Comparison of ENCODE assay signal across 8 cellular contexts in the genomic region with DNA sequence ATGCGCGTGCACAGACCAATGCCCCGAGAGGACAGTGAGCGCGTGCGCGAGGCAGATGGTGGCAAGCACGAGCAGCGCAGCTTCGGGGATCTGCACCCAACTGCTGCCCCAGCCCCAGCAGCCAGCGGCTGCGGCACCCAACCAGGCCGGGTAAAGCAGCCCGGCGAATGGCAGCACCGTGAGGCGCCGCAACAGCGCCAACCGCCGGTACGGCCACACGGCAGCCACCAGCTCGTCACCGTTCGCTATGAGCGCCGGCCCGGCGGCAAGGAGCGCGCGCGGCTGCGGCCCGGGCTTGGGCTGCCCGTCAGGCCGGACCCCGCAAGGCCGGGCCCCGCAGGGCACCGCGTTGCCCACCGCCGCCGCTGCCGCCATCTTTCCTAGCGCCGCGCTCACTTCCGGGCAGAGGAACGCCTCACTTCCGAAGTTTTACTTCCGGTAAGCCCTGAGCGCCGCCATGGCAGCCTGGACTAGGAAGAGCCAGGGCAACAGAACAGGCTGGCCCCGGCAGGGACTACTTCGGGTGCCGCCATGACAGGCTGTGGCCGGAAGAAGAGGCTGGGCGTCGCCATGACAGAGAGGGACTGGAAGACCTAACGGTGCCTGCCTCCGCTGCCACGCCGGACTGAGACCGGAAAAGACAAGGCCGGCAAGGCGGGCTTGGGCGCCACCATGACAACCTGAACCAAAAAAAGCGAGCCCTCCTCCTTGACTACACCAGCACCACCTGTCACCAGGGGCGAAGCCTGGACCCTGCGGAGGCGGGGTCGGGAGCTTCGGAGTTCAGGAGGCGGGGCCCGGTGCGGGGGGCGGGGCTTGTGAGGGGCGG. TPM values are rescaled to one million over a fixed set of nuclear protein-coding genes. Genes with fewer than 3 reads are reported as not detected.
A peak's percentile ranks its signal among the peaks of the same experiment; 100 is the strongest.
DNase-seq lines count a peak whose midpoint lies in the region; ATAC-seq and TF ChIP-seq lines count a peak whose summit lies in the region.

Gene ATP13A1 (minus strand): TSS at position 385 of the 829 bp plus-strand sequence. CDS start 10 bp downstream, at position 375.

- intact Hi-C loops in esophagus muscularis mucosa (cut with DNase I) = loop anchor here (5.0 to 10.0 kb wide), 2 partner anchors 114 to 241 kb away; partner anchors contain the start of gene ZNF93

- H3K4me2 ChIP-seq in DOHH2 (ENCODE audit: low read length) = peak within 1 kb of the TSS; percentile 87

- peak within 1 kb of the TSS; percentile 87 for H3K4me3 ChIP-seq in DOHH2 (ENCODE audit: low read length)
- H3K4me3 ChIP-seq in Peyer's patch = peak within 1 kb of the TSS; percentile 76 to 93 (median 86)
- peak within 1 kb of the TSS; percentile 73 to 99 (median 94) for H3K4me3 ChIP-seq in esophagus muscularis mucosa

- 0% methylated on average over 38 of the region's 81 CpGs for WGBS in esophagus muscularis mucosa

- H3K79me2 ChIP-seq in DOHH2 (ENCODE audit: control insufficient read depth, low read length) = peaks cover 78% of the 10 kb centered on the region

- TF ChIP-seq CTCF in DOHH2 (IDR thresholded peaks at IDR 0.05; ENCODE audit: low read depth, low read length, poor library complexity, severe bottlenecking) (peak; percentile 22), Peyer's patch (IDR thresholded peaks at IDR 0.05) (peak in 3 of 6 experiments; percentile 44 to 53 (median 46)), esophagus muscularis mucosa (IDR thresholded peaks at IDR 0.05) (peak in 2 of 3 experiments; percentile 23)

- H3F3A ChIP-seq in DOHH2 (ENCODE audit: control insufficient read depth, insufficient read depth) = peaks cover 24% of the 10 kb centered on the region

- DNase-seq in Peyer's patch (peak; percentile 95 to 98 (median 96)), esophagus muscularis mucosa (ENCODE audit: extremely low spot score) (peak; percentile 98), myocyte (ENCODE audit: low read depth) (peak; percentile 99)
- DNase-seq in activated T-cell treated with anti-CD3 and anti-CD28 coated beads, Interleukin-2, amount 50 U/mL, for 48 hours = peak; percentile 93
- DNase-seq in stimulated activated CD8-positive, alpha-beta memory T cell treated with anti-CD3 and anti-CD28 coated beads, Interleukin-7, amount 100 ng/mL, for 48 hours (ENCODE audit: extremely low read depth in 1 of 2, low read depth in 1 of 2) = peak; percentile 78 to 94

- peak within 1 kb of the TSS; percentile 85 for H3K27ac ChIP-seq in DOHH2 (ENCODE audit: low read depth, low read length)
- peak within 1 kb of the TSS; percentile 81 for H3K27ac ChIP-seq in KOPT-K1 (ENCODE audit: low read depth, low read length, poor library complexity, severe bottlenecking)
- H3K27ac ChIP-seq in Peyer's patch = peak within 1 kb of the TSS; percentile 94 to 96 (median 96)
- peak within 1 kb of the TSS; percentile 87 to 95 (median 92) for H3K27ac ChIP-seq in esophagus muscularis mucosa (replicated peaks in 1 of 4)

- H4K20me1 ChIP-seq in DOHH2 (ENCODE audit: control insufficient read depth, insufficient read depth, low read depth, low read length) = peaks cover 7% of the 10 kb centered on the region

- no peaks in the 10 kb centered on the region for H3K27me3 ChIP-seq in DOHH2 (ENCODE audit: control insufficient read depth, low read length)
- H3K27me3 ChIP-seq in Peyer's patch = no peaks in the 10 kb centered on the region
- no peaks in the 10 kb centered on the region for H3K27me3 ChIP-seq in esophagus muscularis mucosa

- ATAC-seq in GM21786 (IDR thresholded peaks at IDR 0.05; ENCODE audit: unreplicated experiment) = peak; percentile 71

- H3K4me1 ChIP-seq in DOHH2 (ENCODE audit: control insufficient read depth, low read length) = peaks cover 49% of the 10 kb centered on the region
- H3K4me1 ChIP-seq in Peyer's patch = peaks cover 0 to 22% (median 12%) of the 10 kb centered on the region in 4 donors
- peaks cover 21 to 43% (median 34%) of the 10 kb centered on the region in 4 donors for H3K4me1 ChIP-seq in esophagus muscularis mucosa

- TF ChIP-seq POLR2A in Peyer's patch (IDR thresholded peaks at IDR 0.05) = peak; percentile 55 to 80
- no peak for TF ChIP-seq POLR2A in esophagus muscularis mucosa (IDR thresholded peaks at IDR 0.05; ENCODE audit: low read depth)

- TF ChIP-seq EP300 in esophagus muscularis mucosa (IDR thresholded peaks at IDR 0.05) = no peak

- no peaks in the 10 kb centered on the region for H3K9me2 ChIP-seq in DOHH2 (replicated peaks; ENCODE audit: control insufficient read depth, low read length)

- H3K9me3 ChIP-seq in DOHH2 (ENCODE audit: control insufficient read depth, insufficient read depth, low read length) (no peaks in the 10 kb centered on the region), KOPT-K1 (ENCODE audit: insufficient read depth, low read length, poor library complexity, severe bottlenecking) (no peaks in the 10 kb centered on the region), Peyer's patch (no peaks in the 10 kb centered on the region), esophagus muscularis mucosa (no peaks in the 10 kb centered on the region)

- H3K36me3 ChIP-seq in DOHH2 (ENCODE audit: control insufficient read depth, low read length) (peaks cover 40% of the 10 kb centered on the region), KOPT-K1 (ENCODE audit: insufficient read depth, low read length) (peaks cover 28% of the 10 kb centered on the region), Peyer's patch (peaks cover 0 to 20% (median 0%) of the 10 kb centered on the region in 3 donors), esophagus muscularis mucosa (peaks cover 11 to 19% (median 16%) of the 10 kb centered on the region in 4 donors)

RNA-seq across cellular contexts. Expression of gene ATP13A1, which starts in this region (rescaled TPM):
- total RNA-seq in Peyer's patch = 100 to 1,000 TPM; 223 to 465 (median 285) TPM
- total RNA-seq in esophagus muscularis mucosa = 100 to 1,000 TPM in 1 of 4 donors, 10 to 100 TPM in 3; 59.3 to 104 (median 81.7) TPM
- total RNA-seq in myocyte = 102 and 113 TPM in 2 replicates
- polyA plus RNA-seq in myocyte (2012) = 52.1 TPM

Comparison
In these comparisons a context has a peak if more than half of its experiments do, and no peak if none do; other contexts are left out.
1. Peak in every context shown above with its lines: DNase-seq, ATAC-seq, H3K4me3 ChIP-seq and H3K27ac ChIP-seq.